ENCODE assay signal across 5 cellular contexts in genomic region chr10:101011517-101012423, GRCh38. TPM values are rescaled to one million over a fixed set of nuclear protein-coding genes. Genes with fewer than 3 reads are reported as not detected.
DNase-seq lines count a peak whose midpoint lies in the region; ATAC-seq and TF ChIP-seq lines count a peak whose summit lies in the region.
"Had no signal": no experiment of that assay in that cellular context is flagged by ENCODE, and none has a peak within 500 bp of the region (broad histone marks: within the 10 kb centered on the region; RNA-seq: fewer than 3 reads in every experiment).

No MANE protein-coding gene starts in this region.

- no peaks in the 10 kb centered on the region for H3K9me3 Mint-ChIP-seq in immature natural killer cell
- H3K9me3 Mint-ChIP-seq: IgD-negative memory B cell had no signal

- ATAC-seq in HG03354 (IDR thresholded peaks at IDR 0.05; ENCODE audit: poor library complexity, severe bottlenecking, unreplicated experiment): no peak

- no peak overlapping the region for H3K27ac Mint-ChIP-seq in immature natural killer cell
- H3K27ac Mint-ChIP-seq: IgD-negative memory B cell had no signal

- no peaks in the 10 kb centered on the region for H3K36me3 Mint-ChIP-seq in immature natural killer cell
- H3K36me3 Mint-ChIP-seq: IgD-negative memory B cell had no signal

- peak; percentile 40 to 52 for TF ChIP-seq CTCF in fibroblast of lung (conservative IDR thresholded peaks at IDR 0.05 in 1 of 2, IDR thresholded peaks at IDR 0.05 in 1 of 2; ENCODE audit: low read depth in 1 of 2, low read length in 2 of 2)

- peak; percentile 52 for DNase-seq in GM23248
- DNase-seq in fibroblast of lung (ENCODE audit: low read depth in 2 of 2): no peak
- DNase-seq in immature natural killer cell: no peak

- peaks cover 4 to 12% (median 6%) of the 10 kb centered on the region in 3 donors for H3K27me3 Mint-ChIP-seq in immature natural killer cell (ENCODE audit: low read depth in 3 of 3)

- H3K9ac ChIP-seq in GM23248 (peak overlapping the region; percentile 34; the same call in 1 of the 2 replicates), fibroblast of lung (ENCODE audit: insufficient read depth, low read length) (no peak overlapping the region)

- H3K4me3 ChIP-seq in GM23248 (no peak overlapping the region), fibroblast of lung (replicated peaks in 1 of 4; ENCODE audit: control extremely low read depth in 1 of 4, insufficient read depth in 1 of 4, low read depth in 3 of 4, low read length in 4 of 4) (no peak overlapping the region)

- H4K20me1 ChIP-seq in GM23248 (ENCODE audit: insufficient read depth) (no peaks in the 10 kb centered on the region), fibroblast of lung (ENCODE audit: control insufficient read depth, extremely low read depth, insufficient read depth, low read length) (no peaks in the 10 kb centered on the region)

- H3K36me3 ChIP-seq in GM23248 (ENCODE audit: low read depth) (0 out of 2 replicates have a peak, but pooled peaks cover 5% of the 10 kb centered on the region), fibroblast of lung (ENCODE audit: control insufficient read depth, insufficient read depth, low read length) (peaks cover 9% of the 10 kb centered on the region)

- H3K9me3 ChIP-seq in GM23248 (ENCODE audit: low read depth): no peaks in the 10 kb centered on the region
- no peaks in the 10 kb centered on the region for H3K9me3 ChIP-seq in fibroblast of lung (ENCODE audit: control insufficient read depth, insufficient read depth, low read depth, low read length)

- no peaks in the 10 kb centered on the region for H3K9me2 ChIP-seq in GM23248 (ENCODE audit: insufficient read depth)

- H2AFZ ChIP-seq in GM23248 (0 out of 2 replicates have a peak overlapping the region, but pooled peaks have one; percentile 69), fibroblast of lung (ENCODE audit: low read length) (no peak overlapping the region)

- H3K4me1 ChIP-seq in GM23248 (ENCODE audit: insufficient read depth) (peaks cover 20% of the 10 kb centered on the region), fibroblast of lung (ENCODE audit: control insufficient read depth, extremely low read depth, insufficient read depth, low read length) (peaks cover 32% of the 10 kb centered on the region)

- in situ Hi-C loops in GM23248 (cut with MboI): no loop called here

- peaks cover 20% of the 10 kb centered on the region; the same call in 1 of the 2 replicates for H3F3A ChIP-seq in GM23248 (ENCODE audit: insufficient read depth)

- H3K79me2 ChIP-seq in GM23248 (ENCODE audit: insufficient read depth) (no peaks in the 10 kb centered on the region), fibroblast of lung (ENCODE audit: control insufficient read depth, insufficient read depth, low read length) (no peaks in the 10 kb centered on the region)

- peaks cover 11 to 12% of the 10 kb centered on the region in 2 donors for H3K4me1 Mint-ChIP-seq in immature natural killer cell

- no peak overlapping the region for H3K4me3 Mint-ChIP-seq in immature natural killer cell
- H3K4me3 Mint-ChIP-seq: IgD-negative memory B cell had no signal

- H3K27ac ChIP-seq in GM23248 (peak overlapping the region; percentile 73), fibroblast of lung (ENCODE audit: insufficient read depth, low read length) (no peak overlapping the region)

- H3K4me2 ChIP-seq in GM23248 (ENCODE audit: unreplicated experiment) (no peak overlapping the region), fibroblast of lung (ENCODE audit: extremely low read depth, insufficient read depth, low read length) (no peak overlapping the region)

- WGBS in GM23248 (ENCODE audit: low coverage in 1 of 2, low lambda C conversion rate in 2 of 2, missing lambda C conversion rate in 2 of 2), 2 experiments: 68 to 71% methylated on average over 21 of the region's 22 CpGs

- no peaks in the 10 kb centered on the region for H3K27me3 ChIP-seq in GM23248 (replicated peaks; ENCODE audit: insufficient read depth)
- no peaks in the 10 kb centered on the region for H3K27me3 ChIP-seq in fibroblast of lung (ENCODE audit: control insufficient read depth, insufficient read depth, low read length)

RNA-seq across cellular contexts. Expression of gene LZTS2, which starts 12.2 kb away (rescaled TPM):
- 95.2 and 113 TPM in 2 replicates for total RNA-seq in GM23248 (2014; rRNA removed; shearing (Covaris generic))
- polyA plus RNA-seq in GM23248 (2016; fragmentation: Nextera tagmentation; extraction: Ambion mirVana): 51.1 and 54.8 TPM in 2 replicates
- total RNA-seq in fibroblast of lung: 120 and 129 TPM in 2 replicates
- 33.2 and 34.7 TPM in 2 replicates for polyA plus RNA-seq in fibroblast of lung
- 71.7 and 81.3 TPM in 2 replicates for polyA plus RNA-seq in fibroblast of lung (2012)
- polyA minus RNA-seq in fibroblast of lung (ENCODE audit: low replicate concordance): 51.1 and 59.0 TPM in 2 replicates
- polyA plus RNA-seq in immature natural killer cell: 10 to 100 TPM in 1 of 3 donors, 1 to 10 TPM in 2; 5.8 to 13.1 (median 7.1) TPM

RNA-seq across cellular contexts. Expression of gene PDZD7, which starts 19.2 kb away (rescaled TPM):
- total RNA-seq in GM23248 (2014; rRNA removed; shearing (Covaris generic)): 0.54 TPM in 1 of 2 replicates, not detected in the other
- polyA plus RNA-seq in GM23248 (2016; fragmentation: Nextera tagmentation; extraction: Ambion mirVana) (1.1 and 1.8 TPM in 2 replicates), fibroblast of lung (0.42 and 0.50 TPM in 2 replicates), immature natural killer cell (1 to 10 TPM in 1 of 3 donors, under 1 TPM in 1, not detected in 1; 0.28 to 1.1 TPM)
- total RNA-seq in fibroblast of lung: 1.3 TPM in 2 replicates
- 1.0 and 1.4 TPM in 2 replicates for polyA plus RNA-seq in fibroblast of lung (2012)
- 0.08 TPM in 1 of 2 replicates, not detected in the other for polyA minus RNA-seq in fibroblast of lung (ENCODE audit: low replicate concordance)
- polyA plus RNA-seq: IgD-negative memory B cell had no signal

RNA-seq across cellular contexts. Expression of gene SFXN3, which starts 19.3 kb away (rescaled TPM):
- 79.8 and 103 TPM in 2 replicates for total RNA-seq in GM23248 (2014; rRNA removed; shearing (Covaris generic))
- polyA plus RNA-seq in GM23248 (2016; fragmentation: Nextera tagmentation; extraction: Ambion mirVana) (58.8 and 61.7 TPM in 2 replicates), fibroblast of lung (79.3 and 90.9 TPM in 2 replicates), immature natural killer cell (10 to 100 TPM; 18.2 to 23.0 (median 22.0) TPM)
- total RNA-seq in fibroblast of lung: 39.3 and 55.0 TPM in 2 replicates
- 48.7 and 51.3 TPM in 2 replicates for polyA plus RNA-seq in fibroblast of lung (2012)
- polyA minus RNA-seq in fibroblast of lung (ENCODE audit: low replicate concordance): 125 and 157 TPM in 2 replicates

RNA-seq across cellular contexts. Expression of gene TWNK, which starts 24.4 kb away (rescaled TPM):
- 3.4 and 4.4 TPM in 2 replicates for total RNA-seq in GM23248 (2014; rRNA removed; shearing (Covaris generic))
- 3.6 and 4.4 TPM in 2 replicates for polyA plus RNA-seq in GM23248 (2016; fragmentation: Nextera tagmentation; extraction: Ambion mirVana)
- total RNA-seq in fibroblast of lung: 6.1 and 8.0 TPM in 2 replicates
- polyA plus RNA-seq in fibroblast of lung: 3.8 and 6.7 TPM in 2 replicates
- polyA plus RNA-seq in fibroblast of lung (2012): 4.1 and 6.2 TPM in 2 replicates
- 7.5 and 14.6 TPM in 2 replicates for polyA minus RNA-seq in fibroblast of lung (ENCODE audit: low replicate concordance)
- polyA plus RNA-seq in immature natural killer cell: 1 to 10 TPM in 1 of 3 donors, under 1 TPM in 1, not detected in 1; 0.76 to 5.7 TPM

RNA-seq across cellular contexts. Expression of gene MRPL43, which starts 24.5 kb away (rescaled TPM):
- total RNA-seq in GM23248 (2014; rRNA removed; shearing (Covaris generic)): 83.5 and 94.1 TPM in 2 replicates
- polyA plus RNA-seq in GM23248 (2016; fragmentation: Nextera tagmentation; extraction: Ambion mirVana) (145 and 148 TPM in 2 replicates), fibroblast of lung (62.1 and 87.5 TPM in 2 replicates), immature natural killer cell (100 to 1,000 TPM; 117 to 163 (median 129) TPM)
- 54.4 and 61.4 TPM in 2 replicates for total RNA-seq in fibroblast of lung
- 102 and 139 TPM in 2 replicates for polyA plus RNA-seq in fibroblast of lung (2012)
- 31.9 and 43.6 TPM in 2 replicates for polyA minus RNA-seq in fibroblast of lung (ENCODE audit: low replicate concordance)
